In genomic region chr5:56671571-56671970, GRCh38 we compare ENCODE assay signal across 22 cellular contexts.
DNase-seq lines count a peak whose midpoint lies in the region; ATAC-seq and TF ChIP-seq lines count a peak whose summit lies in the region.
"Had no signal": no experiment of that assay in that cellular context is flagged by ENCODE, and none has a peak within 500 bp of the region (broad histone marks: within the 10 kb centered on the region; RNA-seq: fewer than 3 reads in every experiment).

No MANE protein-coding gene starts in this region.

- H3K27ac ChIP-seq in upper lobe of right lung: no peak overlapping the region
- H3K27ac ChIP-seq: 22Rv1, testis had no signal

- CTCF ChIA-PET in WTC11 (lab: Charles Lee): interaction anchor here (1.9 kb wide), 1 partner anchor 401 kb away, joined by 6 read pairs; no protein-coding TSS in a partner anchor

- WGBS in lower leg skin, 2 donors: 81 to 93% methylated on average over 4 of the region's 4 CpGs

- DNase-seq in SIG-M5 treated with dmso at 0.1 percent for 504 hours (lab: John Stamatoyannopoulos, UW; ENCODE audit: unreplicated experiment) (peak; percentile 58), SIG-M5 (lab: John Stamatoyannopoulos, UW) (no peak), NB4 (ENCODE audit: low read depth) (peak; percentile 84), WTC11 (ENCODE audit: low spot score) (no peak), upper lobe of right lung (no peak), lower leg skin (ENCODE audit: low spot score in 2 of 2) (no peak)
- no peak for DNase-seq in activated CD4-positive, CD25-positive, alpha-beta regulatory T cell (lab: John Stamatoyannopoulos, UW)
- no peak for DNase-seq in activated CD4-positive, alpha-beta T cell treated with anti-CD3 and anti-CD28 coated beads, Interleukin-2, amount 10 ng/mL, durations not matched to agents 24 days and 14 days
- DNase-seq: activated CD4-positive, alpha-beta memory T cell treated with anti-CD3 and anti-CD28 coated beads, Interleukin-2, amount 10 ng/mL, durations not matched to agents 7 days and 5 days; activated T-cell treated with anti-CD3 and anti-CD28 coated beads, Interleukin-2, amount 50 U/mL, for 24 hours; CD4-positive, alpha-beta T cell; DMS79; NCI-H1694; stimulated activated CD4-positive, alpha-beta T cell treated with anti-CD3 and anti-CD28 coated beads, Interleukin-4, amount 100 ng/mL, for 4 hours; stimulated activated CD8-positive, alpha-beta memory T cell treated with anti-CD3 and anti-CD28 coated beads, Interleukin-4, amount 100 ng/mL, for 48 hours; testis had no signal

- peaks cover 8% of the 10 kb centered on the region for H3K9me3 Mint-ChIP-seq in WTC11
- peaks cover 21% of the 10 kb centered on the region for H3K9me3 Mint-ChIP-seq in activated CD4-positive, alpha-beta T cell treated with anti-CD3 and anti-CD28 coated beads, Interleukin-2, amount 10 ng/mL, durations not matched to agents 24 days and 14 days

- H3K36me3 Mint-ChIP-seq in WTC11: no peaks in the 10 kb centered on the region
- H3K36me3 Mint-ChIP-seq in activated CD4-positive, alpha-beta T cell treated with anti-CD3 and anti-CD28 coated beads, Interleukin-2, amount 10 ng/mL, durations not matched to agents 24 days and 14 days (ENCODE audit: low read depth): peaks cover 6% of the 10 kb centered on the region

- POLR2A ChIA-PET in WTC11 (lab: Charles Lee): no interaction called here

- no peak overlapping the region for H3K4me3 ChIP-seq in NB4 (ENCODE audit: low read depth, low read length)
- H3K4me3 ChIP-seq in upper lobe of right lung: no peak overlapping the region
- no peak overlapping the region for H3K4me3 ChIP-seq in lower leg skin (ENCODE audit: low read depth, poor library complexity, severe bottlenecking)
- H3K4me3 ChIP-seq: skin epidermis, testis had no signal

- no peaks in the 10 kb centered on the region for H3K27me3 ChIP-seq in upper lobe of right lung
- H3K27me3 ChIP-seq: testis had no signal

- no peak for TF ChIP-seq POLR2A in NB4 (IDR thresholded peaks at IDR 0.05; ENCODE audit: extremely low read depth, insufficient read length)
- TF ChIP-seq POLR2A in lower leg skin (IDR thresholded peaks at IDR 0.05): no peak

- no peaks in the 10 kb centered on the region for H3K9me3 ChIP-seq in upper lobe of right lung
- H3K9me3 ChIP-seq: testis had no signal

- no peak for TF ChIP-seq CTCF in NB4 (IDR thresholded peaks at IDR 0.05; ENCODE audit: low read depth, low read length)
- no peak for TF ChIP-seq CTCF in WTC11 (IDR thresholded peaks at IDR 0.05)
- TF ChIP-seq CTCF in upper lobe of right lung (IDR thresholded peaks at IDR 0.05): no peak
- TF ChIP-seq CTCF in lower leg skin (IDR thresholded peaks at IDR 0.05): no peak

- H3K4me3 Mint-ChIP-seq in WTC11: no peak overlapping the region
- no peak overlapping the region for H3K4me3 Mint-ChIP-seq in activated CD4-positive, alpha-beta T cell treated with anti-CD3 and anti-CD28 coated beads, Interleukin-2, amount 10 ng/mL, durations not matched to agents 24 days and 14 days
- H3K4me3 Mint-ChIP-seq: activated CD4-positive, alpha-beta memory T cell treated with anti-CD3 and anti-CD28 coated beads, Interleukin-2, amount 10 ng/mL, durations not matched to agents 7 days and 5 days; activated T-cell treated with anti-CD3 and anti-CD28 coated beads, Interleukin-2, amount 50 U/mL, for 24 hours; CD4-positive, alpha-beta T cell had no signal

- no peak overlapping the region for H3K27ac Mint-ChIP-seq in WTC11
- no peak overlapping the region for H3K27ac Mint-ChIP-seq in activated CD4-positive, alpha-beta T cell treated with anti-CD3 and anti-CD28 coated beads, Interleukin-2, amount 10 ng/mL, durations not matched to agents 24 days and 14 days
- H3K27ac Mint-ChIP-seq: activated CD4-positive, alpha-beta memory T cell treated with anti-CD3 and anti-CD28 coated beads, Interleukin-2, amount 10 ng/mL, durations not matched to agents 7 days and 5 days; activated T-cell treated with anti-CD3 and anti-CD28 coated beads, Interleukin-2, amount 50 U/mL, for 24 hours; progenitor cell of endocrine pancreas had no signal

- ATAC-seq in WTC11 (peak; percentile 31), upper lobe of right lung (peak; percentile 58)
- ATAC-seq: activated naive CD4-positive, alpha-beta T cell treated with anti-CD3 and anti-CD28 coated beads, Interleukin-2, amount 50 U/mL, for 72 hours; left lobe of liver; Panc1 had no signal

- peaks cover 22% of the 10 kb centered on the region for H3K27me3 Mint-ChIP-seq in WTC11 (ENCODE audit: low read depth)
- H3K27me3 Mint-ChIP-seq in activated CD4-positive, alpha-beta T cell treated with anti-CD3 and anti-CD28 coated beads, Interleukin-2, amount 10 ng/mL, durations not matched to agents 24 days and 14 days: peaks cover 3% of the 10 kb centered on the region
- H3K27me3 Mint-ChIP-seq: activated T-cell treated with anti-CD3 and anti-CD28 coated beads, Interleukin-2, amount 50 U/mL, for 24 hours; CD4-positive, alpha-beta T cell had no signal

- peaks cover 6% of the 10 kb centered on the region for H3K4me1 ChIP-seq in upper lobe of right lung
- H3K4me1 ChIP-seq: testis had no signal

- H3K36me3 ChIP-seq in upper lobe of right lung: no peaks in the 10 kb centered on the region

- H3K4me1 Mint-ChIP-seq in WTC11: peaks cover 49% of the 10 kb centered on the region
- H3K4me1 Mint-ChIP-seq in activated CD4-positive, alpha-beta T cell treated with anti-CD3 and anti-CD28 coated beads, Interleukin-2, amount 10 ng/mL, durations not matched to agents 24 days and 14 days: peaks cover 33% of the 10 kb centered on the region

- intact Hi-C loops in upper lobe of right lung (cut with DNase I): no loop called here
- intact Hi-C loops in lower leg skin (cut with DNase I; ENCODE audit: low total_unique reads): no loop called here
- intact Hi-C loops in activated CD4-positive, alpha-beta T cell treated with anti-CD3 and anti-CD28 coated beads, Interleukin-2, amount 10 ng/mL, durations not matched to agents 24 days and 14 days (cut with micrococcal nuclease): loop anchor here (2.0 to 10.0 kb wide), 3 partner anchors 21 to 141 kb away; no protein-coding TSS in a partner anchor

TF ChIP-seq in WTC11, 78 proteins besides CTCF, POLR2A, EP300 and RAD21:
- no peak for TF ChIP-seq NFATC4 (CRISPR knock-in tag; IDR thresholded peaks at IDR 0.05)
- TF ChIP-seq ETV6 (CRISPR knock-in tag; IDR thresholded peaks at IDR 0.05): 0 out of 2 replicates have a peak, but pooled peaks have one; percentile 26

Comparison
In these comparisons a context has a peak if more than half of its experiments do, and no peak if none do; other contexts are left out.
1. DNase-seq: peak in SIG-M5 treated with dmso at 0.1 percent for 504 hours (single experiment) and NB4 (single experiment); none in SIG-M5 (single experiment), WTC11 (single experiment), upper lobe of right lung (single experiment), lower leg skin (0 of 2), activated CD4-positive, CD25-positive, alpha-beta regulatory T cell (0 of 4) and activated CD4-positive, alpha-beta T cell treated with anti-CD3 and anti-CD28 coated beads, Interleukin-2, amount 10 ng/mL, durations not matched to agents 24 days and 14 days (single experiment).